1 cellular context compared by ENCODE assay signal in the genomic region with DNA sequence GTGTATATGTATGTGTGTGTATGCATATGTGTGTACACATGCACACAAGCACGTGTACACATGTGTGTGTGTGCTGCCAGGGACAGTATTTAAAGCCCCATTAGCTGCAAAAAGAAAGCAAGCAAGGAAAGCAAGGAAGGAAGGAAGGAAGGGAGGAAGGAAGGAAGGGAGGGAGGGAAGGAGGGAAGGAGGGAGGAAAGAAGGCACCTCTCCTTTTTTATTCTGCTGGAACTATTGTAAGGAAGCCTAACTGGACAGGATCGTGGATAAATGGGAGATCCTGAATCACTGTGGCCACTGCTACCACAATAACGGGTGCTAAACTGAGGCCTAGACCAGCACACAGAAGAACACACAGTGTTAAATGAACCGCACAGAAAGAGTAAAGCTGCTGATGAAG.
TF ChIP-seq lines count a peak whose summit lies in the region.

No MANE protein-coding gene starts in this region.

TF ChIP-seq in HepG2, 621 proteins besides CTCF, POLR2A, EP300 and RAD21:
- peak; percentile 79 for TF ChIP-seq PCBP2 (optimal IDR thresholded peaks at IDR 0.05; ENCODE audit: low read depth, low read length, poor library complexity, severe bottlenecking)
- TF ChIP-seq, protein P1, sequence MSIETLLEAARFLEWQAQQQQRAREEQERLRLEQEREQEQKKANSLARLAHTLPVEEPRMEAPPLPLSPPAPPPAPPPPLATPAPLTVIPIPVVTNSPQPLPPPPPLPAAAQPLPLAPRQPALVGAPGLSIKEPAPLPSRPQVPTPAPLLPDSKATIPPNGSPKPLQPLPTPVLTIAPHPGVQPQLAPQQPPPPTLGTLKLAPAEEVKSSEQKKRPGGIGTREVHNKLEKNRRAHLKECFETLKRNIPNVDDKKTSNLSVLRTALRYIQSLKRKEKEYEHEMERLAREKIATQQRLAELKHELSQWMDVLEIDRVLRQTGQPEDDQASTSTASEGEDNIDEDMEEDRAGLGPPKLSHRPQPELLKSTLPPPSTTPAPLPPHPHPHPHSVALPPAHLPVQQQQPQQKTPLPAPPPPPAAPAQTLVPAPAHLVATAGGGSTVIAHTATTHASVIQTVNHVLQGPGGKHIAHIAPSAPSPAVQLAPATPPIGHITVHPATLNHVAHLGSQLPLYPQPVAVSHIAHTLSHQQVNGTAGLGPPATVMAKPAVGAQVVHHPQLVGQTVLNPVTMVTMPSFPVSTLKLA (IDR thresholded peaks at IDR 0.05) = peak; percentile 61; the same call in 1 of the 2 replicates
- no peak for TF ChIP-seq NFE2L2 (IDR thresholded peaks at IDR 0.05; ENCODE audit: low read length)
- 0 out of 2 replicates have a peak, but pooled peaks have one; percentile 37 for TF ChIP-seq NONO (IDR thresholded peaks at IDR 0.05)
- TF ChIP-seq NONO (CRISPR knock-in tag; conservative IDR thresholded peaks at IDR 0.05) = no peak
- TF ChIP-seq ZNF678 (CRISPR knock-in tag; IDR thresholded peaks at IDR 0.05) = no peak
- no peak for TF ChIP-seq ZNF460 (CRISPR knock-in tag; IDR thresholded peaks at IDR 0.05; ENCODE audit: borderline replicate concordance)
